Comparison of ENCODE assay signal across 8 cellular contexts in genomic region chr20:31738729-31739549, GRCh38. TPM values are rescaled to one million over a fixed set of nuclear protein-coding genes. Genes with fewer than 3 reads are reported as not detected.
DNase-seq lines count a peak whose midpoint lies in the region; ATAC-seq and TF ChIP-seq lines count a peak whose summit lies in the region.

TPX2 (plus strand) TSS chr20:31739290; CDS start chr20:31757477, 18,187 bp downstream.

- DNase-seq in AG10803 (ENCODE audit: low read depth) (peak; percentile 96), NCI-H2227 treated with DMSO at 0.1 percent for 48 hours (lab: John Stamatoyannopoulos, UW) (peak; percentile 96), caudate nucleus (lab: John Stamatoyannopoulos, UW) (peak; percentile 69 to 99 (median 94)), immature natural killer cell (peak; percentile 65 to 72 (median 71)), spleen (peak; percentile 95)

- H3K9me3 ChIP-seq in spleen = no peaks in the 10 kb centered on the region

- H3K36me3 Mint-ChIP-seq in immature natural killer cell = no peaks in the 10 kb centered on the region

- TF ChIP-seq POLR2A in GM18951 (IDR thresholded peaks at IDR 0.05; ENCODE audit: extremely low read depth, insufficient read depth, insufficient read length) (peak; percentile 69), spleen (IDR thresholded peaks at IDR 0.05) (no peak)

- H3K27ac ChIP-seq in caudate nucleus (ENCODE audit: low read depth, low read length) (peak within 1 kb of the TSS; percentile 28), spleen (peak within 1 kb of the TSS in 7 of 8 donors; percentile 36 to 79 (median 70))

- H3K4me3 ChIP-seq in AG10803 (ENCODE audit: low read length) = peak within 1 kb of the TSS; percentile 95
- H3K4me3 ChIP-seq in WI38 (ENCODE audit: low read depth, low read length) = peak within 1 kb of the TSS; percentile 92
- H3K4me3 ChIP-seq in spleen = peak within 1 kb of the TSS; percentile 71 to 98 (median 88)

- peaks cover 4 to 39% (median 13%) of the 10 kb centered on the region in 6 donors for H3K4me1 ChIP-seq in spleen

- H3K9me3 Mint-ChIP-seq in immature natural killer cell = no peaks in the 10 kb centered on the region

- peaks cover 0 to 1% (median 0%) of the 10 kb centered on the region in 3 donors for H3K27me3 Mint-ChIP-seq in immature natural killer cell (ENCODE audit: low read depth in 3 of 3)

- intact Hi-C loops in spleen (cut with DNase I; ENCODE audit: low total_unique reads) = no loop called here

- H3K4me1 Mint-ChIP-seq in immature natural killer cell = no peaks in the 10 kb centered on the region

- in situ Hi-C loops in GM18951 (cut with MboI; ENCODE audit: low sequenced_read_pairs, unreplicated experiment) = no loop called here

- TF ChIP-seq CTCF in AG10803 (conservative IDR thresholded peaks at IDR 0.05; ENCODE audit: low read length) = 0 out of 2 replicates have a peak, but pooled peaks have one; percentile 5
- no peak for TF ChIP-seq CTCF in WI38 (IDR thresholded peaks at IDR 0.05; ENCODE audit: low read depth, low read length)
- TF ChIP-seq CTCF in spleen (IDR thresholded peaks at IDR 0.05 in 8 of 11, conservative IDR thresholded peaks at IDR 0.05 in 3 of 11) = peak in 4 of 11 experiments; percentile 9 to 36 (median 34)

- no peaks in the 10 kb centered on the region for H3K27me3 ChIP-seq in spleen (replicated peaks in 1 of 7)

- no peaks in the 10 kb centered on the region for H3K36me3 ChIP-seq in spleen

- peak; percentile 98 for ATAC-seq in HG03175 (IDR thresholded peaks at IDR 0.05; ENCODE audit: unreplicated experiment)

- no peak within 1 kb of the TSS for H3K27ac Mint-ChIP-seq in immature natural killer cell

- WGBS in spleen, 5 donors = 1% methylated on average over 40 to 54 of the region's 54 CpGs

- no peak within 1 kb of the TSS for H3K4me3 Mint-ChIP-seq in immature natural killer cell

RNA-seq across cellular contexts. Expression of gene TPX2, which starts in this region (rescaled TPM):
- polyA plus RNA-seq in immature natural killer cell (1 to 10 TPM; 1.2 to 3.0 (median 1.8) TPM), spleen (1 to 10 TPM; 1.4 to 9.3 (median 3.1) TPM)
- 10 to 100 TPM in 3 of 7 donors, 1 to 10 TPM in 4; 2.6 to 16.2 (median 8.8) TPM for total RNA-seq in spleen

Comparison
In these comparisons a context has a peak if more than half of its experiments do, and no peak if none do; other contexts are left out.
1. Peak in every context shown above with its lines: DNase-seq, ATAC-seq, H3K4me3 ChIP-seq and H3K27ac ChIP-seq.